Comparison of ENCODE assay signal across 24 cellular contexts in the genomic region with DNA sequence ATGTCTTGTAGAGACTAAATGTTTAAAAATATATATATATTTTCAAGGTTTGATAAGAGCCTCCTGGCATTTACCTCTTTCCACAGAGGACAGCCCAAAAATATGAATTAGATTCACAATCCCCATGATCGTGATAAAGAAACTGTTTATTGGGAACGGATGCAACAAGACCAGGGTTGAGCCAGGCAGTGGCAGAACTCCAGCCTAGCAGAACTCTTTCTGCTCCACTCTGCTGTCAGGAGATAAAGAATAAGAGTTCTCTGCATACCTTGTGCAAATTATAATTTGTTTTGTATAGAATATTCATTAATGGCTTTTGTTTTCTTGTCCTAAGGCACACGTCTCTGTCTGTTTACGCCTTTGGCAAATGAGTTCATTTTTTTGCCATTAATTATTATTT.
DNase-seq lines count a peak whose midpoint lies in the region; ATAC-seq and TF ChIP-seq lines count a peak whose summit lies in the region.
"Had no signal": no experiment of that assay in that cellular context is flagged by ENCODE, and none has a peak within 500 bp of the region (broad histone marks: within the 10 kb centered on the region; RNA-seq: fewer than 3 reads in every experiment).

No MANE protein-coding gene starts in this region.

- H3K9me3 ChIP-seq in left ventricle myocardium inferior (replicated peaks) (peaks cover 8% of the 10 kb centered on the region), HUES48 (ENCODE audit: control insufficient read depth, insufficient read depth, low read length) (no peaks in the 10 kb centered on the region), iPS-20b (ENCODE audit: insufficient read depth, low read depth, low read length) (no peaks in the 10 kb centered on the region)
- H3K9me3 ChIP-seq: BE2C, BLaER1 had no signal

- no peak overlapping the region for H3K4me3 ChIP-seq in left ventricle myocardium inferior
- H3K4me3 ChIP-seq in GM23338, result peak overlapping the region; percentile 7; the same call in 1 of the 2 replicates
- H3K4me3 ChIP-seq in HUES48 (ENCODE audit: low read depth, low read length), result no peak overlapping the region
- H3K4me3 ChIP-seq in iPS-20b (ENCODE audit: low read length), result peak overlapping the region; percentile 46; the same call in 1 of the 2 replicates
- H3K4me3 ChIP-seq in dorsolateral prefrontal cortex, result no peak overlapping the region
- H3K4me3 ChIP-seq: BLaER1, GM12878 had no signal

- H3K27me3 ChIP-seq in left ventricle myocardium inferior (ENCODE audit: low read depth) (no peaks in the 10 kb centered on the region), GM23338 (ENCODE audit: insufficient read depth) (no peaks in the 10 kb centered on the region), HUES48 (ENCODE audit: control insufficient read depth, insufficient read depth, low read length) (no peaks in the 10 kb centered on the region), iPS-20b (ENCODE audit: insufficient read depth, low read length) (no peaks in the 10 kb centered on the region), dorsolateral prefrontal cortex (no peaks in the 10 kb centered on the region)
- H3K27me3 ChIP-seq: BE2C, BLaER1 had no signal

- peak overlapping the region; percentile 49 for H3K27ac ChIP-seq in left ventricle myocardium inferior (replicated peaks)
- no peak overlapping the region for H3K27ac ChIP-seq in GM23338 (ENCODE audit: low read depth)
- H3K27ac ChIP-seq in HUES48 (ENCODE audit: low read depth, low read length), result peak overlapping the region; percentile 81
- no peak overlapping the region for H3K27ac ChIP-seq in iPS-20b (ENCODE audit: low read length)
- no peak overlapping the region for H3K27ac ChIP-seq in dorsolateral prefrontal cortex
- H3K27ac ChIP-seq: BLaER1 had no signal

- H3K9ac ChIP-seq in HUES48 (ENCODE audit: low read depth, low read length), result no peak overlapping the region
- H3K9ac ChIP-seq in iPS-20b (ENCODE audit: low read depth, low read length), result no peak overlapping the region
- H3K9ac ChIP-seq: BLaER1 had no signal

- peaks cover 17% of the 10 kb centered on the region; the same call in 2 of the 3 replicates for H3K36me3 Mint-ChIP-seq in GM23338 (ENCODE audit: low read depth)
- H3K36me3 Mint-ChIP-seq: CD14-positive monocyte; CD4-positive, alpha-beta memory T cell; CD4-positive, CD25-positive, alpha-beta regulatory T cell; CD8-positive, alpha-beta memory T cell had no signal

- peaks cover 8% of the 10 kb centered on the region for H3K27me3 Mint-ChIP-seq in GM23338 (ENCODE audit: insufficient read depth, low read depth, poor library complexity)
- H3K27me3 Mint-ChIP-seq: CD4-positive, alpha-beta memory T cell; CD4-positive, CD25-positive, alpha-beta regulatory T cell had no signal

- peaks cover 7% of the 10 kb centered on the region for H3K9me3 Mint-ChIP-seq in GM23338

- no peak overlapping the region for H2AFZ ChIP-seq in GM23338

- peaks cover 17% of the 10 kb centered on the region for H3K4me1 Mint-ChIP-seq in GM23338
- H3K4me1 Mint-ChIP-seq: CD14-positive monocyte; CD4-positive, CD25-positive, alpha-beta regulatory T cell; CD8-positive, alpha-beta memory T cell had no signal

- no peak overlapping the region for H3K4me3 Mint-ChIP-seq in GM23338
- H3K4me3 Mint-ChIP-seq: CD14-positive monocyte; CD4-positive, alpha-beta memory T cell; CD4-positive, CD25-positive, alpha-beta regulatory T cell; CD8-positive, alpha-beta memory T cell had no signal

- H3K36me3 ChIP-seq in left ventricle myocardium inferior (no peaks in the 10 kb centered on the region), GM23338 (ENCODE audit: insufficient read depth) (no peaks in the 10 kb centered on the region), HUES48 (ENCODE audit: control insufficient read depth, insufficient read depth, low read length) (no peaks in the 10 kb centered on the region), iPS-20b (ENCODE audit: insufficient read depth, low read depth, low read length) (no peaks in the 10 kb centered on the region)
- H3K36me3 ChIP-seq: BE2C, BLaER1 had no signal

- no peaks in the 10 kb centered on the region for H3K4me1 ChIP-seq in left ventricle myocardium inferior
- H3K4me1 ChIP-seq in GM23338 (ENCODE audit: insufficient read depth), result peaks cover 10% of the 10 kb centered on the region
- H3K4me1 ChIP-seq in HUES48 (ENCODE audit: control insufficient read depth, insufficient read depth, low read length), result peaks cover 20% of the 10 kb centered on the region
- peaks cover 16% of the 10 kb centered on the region; the same call in 1 of the 2 replicates for H3K4me1 ChIP-seq in iPS-20b (ENCODE audit: insufficient read depth, low read length)
- H3K4me1 ChIP-seq: BE2C, BLaER1 had no signal

- TF ChIP-seq CTCF in left ventricle myocardium inferior (IDR thresholded peaks at IDR 0.05; ENCODE audit: borderline replicate concordance) (no peak), GM23338 (conservative IDR thresholded peaks at IDR 0.05; ENCODE audit: low read depth in 2 of 2) (no peak), dorsolateral prefrontal cortex (IDR thresholded peaks at IDR 0.05 in 54 of 56, conservative IDR thresholded peaks at IDR 0.05 in 2 of 56; ENCODE audit: low read depth in 1 of 56, partially characterized antibody in 56 of 56) (no peak)

- ATAC-seq in left cardiac atrium (no peak), GM23338 (no peak)
- ATAC-seq: GM12878 had no signal

- no peaks in the 10 kb centered on the region for H3K79me2 ChIP-seq in GM23338 (replicated peaks; ENCODE audit: insufficient read depth)

- peaks cover 7% of the 10 kb centered on the region; the same call in 1 of the 2 replicates for H3K9me2 ChIP-seq in GM23338 (ENCODE audit: insufficient read depth)

- H4K20me1 ChIP-seq in GM23338 (replicated peaks; ENCODE audit: insufficient read depth), result no peaks in the 10 kb centered on the region
- H4K20me1 ChIP-seq: BLaER1 had no signal

- peak overlapping the region; percentile 58 for H3K4me2 ChIP-seq in GM23338
- H3K4me2 ChIP-seq: BLaER1 had no signal

- DNase-seq in left ventricle myocardium inferior, result no peak
- DNase-seq in left cardiac atrium, result no peak
- DNase-seq in GM23338 (ENCODE audit: low spot score), result no peak
- no peak for DNase-seq in NOMO-1 treated with dmso at 0.1 percent for 144 hours (lab: John Stamatoyannopoulos, UW; ENCODE audit: unreplicated experiment)
- no peak for DNase-seq in dorsolateral prefrontal cortex
- DNase-seq: 8988T; ACHN; BE2C; C1 segment of cervical spinal cord; CD4-positive, alpha-beta memory T cell; CD4-positive, CD25-positive, alpha-beta regulatory T cell; CD8-positive, alpha-beta memory T cell; DMS 273 treated with DMSO at 0.1 percent for 48 hours; DMS153; DMS53; DMS79; DND-41; EL; GDM1 had no signal

- H3F3A ChIP-seq in GM23338 (replicated peaks; ENCODE audit: low read depth), result no peaks in the 10 kb centered on the region

- intact Hi-C loops in left ventricle myocardium inferior (cut with micrococcal nuclease) (no loop called here), left cardiac atrium (cut with DNase I) (no loop called here), dorsolateral prefrontal cortex (cut with DNase I) (no loop called here)

- H3K27ac Mint-ChIP-seq in GM23338, result no peak overlapping the region
- H3K27ac Mint-ChIP-seq: CD14-positive monocyte; CD4-positive, alpha-beta memory T cell; CD4-positive, CD25-positive, alpha-beta regulatory T cell; CD8-positive, alpha-beta memory T cell had no signal

TF ChIP-seq in GM23338, 12 proteins besides CTCF, POLR2A, EP300 and RAD21 (continues in another document):
- no peak for TF ChIP-seq JUNB (IDR thresholded peaks at IDR 0.05; ENCODE audit: unreplicated experiment)

Comparison
In these comparisons a context has a peak if more than half of its experiments do, and no peak if none do; other contexts are left out.
1. H3K27ac ChIP-seq: peak in left ventricle myocardium inferior (single experiment) and HUES48 (single experiment); none in GM23338 (single experiment), iPS-20b (single experiment) and dorsolateral prefrontal cortex (0 of 59).
2. H3K4me3 ChIP-seq: peak in GM23338 (single experiment) and iPS-20b (single experiment); none in left ventricle myocardium inferior (single experiment), HUES48 (single experiment) and dorsolateral prefrontal cortex (0 of 59).